ENCODE assay signal across 8 cellular contexts in the genomic region with DNA sequence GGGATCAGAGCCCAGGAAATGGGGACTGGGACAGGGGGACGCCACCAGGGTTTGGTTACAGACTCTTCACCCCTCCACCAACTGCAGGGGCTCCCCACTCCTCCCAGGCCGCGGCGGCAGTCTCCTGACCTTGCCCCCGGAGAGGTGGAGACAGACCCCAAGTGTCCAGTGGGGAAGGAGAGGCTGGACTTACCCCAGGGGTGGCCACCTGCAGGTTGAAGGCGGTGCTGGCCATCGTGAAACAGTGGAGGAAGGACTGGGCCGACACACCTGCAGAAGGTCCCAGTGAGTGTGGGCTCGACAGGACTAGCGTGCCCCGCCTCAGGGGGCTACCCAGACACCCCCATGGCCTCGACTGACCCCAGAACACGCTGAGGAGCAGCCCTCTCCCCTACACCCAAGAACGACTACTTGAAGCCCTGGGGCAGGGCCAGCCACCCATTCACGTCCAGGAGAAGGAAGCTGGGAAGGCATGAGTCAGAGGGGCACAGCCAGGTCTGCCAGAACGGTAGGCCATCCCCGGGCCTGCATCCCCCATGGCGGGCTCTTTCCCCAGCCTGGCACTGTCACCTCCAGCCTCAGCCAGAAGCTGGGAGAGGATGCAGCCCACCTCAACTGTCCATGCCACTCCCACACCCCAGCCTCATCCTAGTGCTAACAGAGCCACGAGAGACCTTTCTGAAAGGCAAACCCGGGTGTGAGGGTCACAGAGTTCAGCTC. TPM values are rescaled to one million over a fixed set of nuclear protein-coding genes. Genes with fewer than 3 reads are reported as not detected.
DNase-seq lines count a peak whose midpoint lies in the region; ATAC-seq and TF ChIP-seq lines count a peak whose summit lies in the region.

No MANE protein-coding gene starts in this region.

- H3K27ac ChIP-seq in left ventricle myocardium inferior (replicated peaks): no peak overlapping the region
- no peak overlapping the region for H3K27ac ChIP-seq in upper lobe of right lung

- no peaks in the 10 kb centered on the region for H3K27me3 Mint-ChIP-seq in activated CD8-positive, alpha-beta T cell treated with anti-CD3 and anti-CD28 coated beads for 36 hours

- H3K27ac Mint-ChIP-seq in activated CD8-positive, alpha-beta T cell treated with anti-CD3 and anti-CD28 coated beads for 36 hours: peak overlapping the region; percentile 28

- DNase-seq in left ventricle myocardium inferior (no peak), left cardiac atrium (no peak), foreskin fibroblast (peak in 1 of 2 donors; percentile 59), upper lobe of right lung (peak; percentile 64), GM10248 (ENCODE audit: extremely low spot score) (no peak), NCI-H146 (lab: John Stamatoyannopoulos, UW) (no peak)
- DNase-seq in activated CD8-positive, alpha-beta T cell treated with anti-CD3 and anti-CD28 coated beads for 36 hours: no peak

- peaks cover 20% of the 10 kb centered on the region for H3K4me1 Mint-ChIP-seq in activated CD8-positive, alpha-beta T cell treated with anti-CD3 and anti-CD28 coated beads for 36 hours (ENCODE audit: low read depth)

- POLR2A ChIA-PET in activated CD8-positive, alpha-beta T cell treated with anti-CD3 and anti-CD28 coated beads for 36 hours (lab: Charles Lee): interaction anchor here (0.6 to 2.5 kb wide), 9 partner anchors 9 to 139 kb away, joined by 3 to 9 read pairs (median 3); a partner anchor contains a TSS
- POLR2A ChIA-PET in GM10248 (lab: Yijun Ruan, JAX): interaction anchor here (0.9 kb wide), 1 partner anchor 22 kb away, joined by 5 read pairs; no protein-coding TSS in a partner anchor

- H3K36me3 ChIP-seq in left ventricle myocardium inferior (peaks cover 37% of the 10 kb centered on the region), upper lobe of right lung (peaks cover 31% of the 10 kb centered on the region)

- peak overlapping the region; percentile 94 for H3K4me3 ChIP-seq in left ventricle myocardium inferior
- peak overlapping the region; percentile 80 to 90 for H3K4me3 ChIP-seq in foreskin fibroblast (ENCODE audit: low read depth in 1 of 2, low read length in 2 of 2)
- H3K4me3 ChIP-seq in upper lobe of right lung: no peak overlapping the region

- H3K27me3 ChIP-seq in left ventricle myocardium inferior (ENCODE audit: low read depth) (no peaks in the 10 kb centered on the region), upper lobe of right lung (no peaks in the 10 kb centered on the region)

- H3K36me3 Mint-ChIP-seq in activated CD8-positive, alpha-beta T cell treated with anti-CD3 and anti-CD28 coated beads for 36 hours (ENCODE audit: low read depth): peaks cover 27% of the 10 kb centered on the region

- H3K4me1 ChIP-seq in left ventricle myocardium inferior (peaks cover 54% of the 10 kb centered on the region), upper lobe of right lung (peaks cover 23% of the 10 kb centered on the region)

- peak overlapping the region; percentile 66 for H3K4me3 Mint-ChIP-seq in activated CD8-positive, alpha-beta T cell treated with anti-CD3 and anti-CD28 coated beads for 36 hours

- intact Hi-C loops in left ventricle myocardium inferior (cut with micrococcal nuclease): no loop called here
- intact Hi-C loops in left cardiac atrium (cut with DNase I): no loop called here
- intact Hi-C loops in activated CD8-positive, alpha-beta T cell treated with anti-CD3 and anti-CD28 coated beads for 36 hours (cut with micrococcal nuclease): no loop called here
- intact Hi-C loops in upper lobe of right lung (cut with DNase I): no loop called here

- no peaks in the 10 kb centered on the region for H3K9me3 Mint-ChIP-seq in activated CD8-positive, alpha-beta T cell treated with anti-CD3 and anti-CD28 coated beads for 36 hours

- no peak for TF ChIP-seq CTCF in left ventricle myocardium inferior (IDR thresholded peaks at IDR 0.05; ENCODE audit: borderline replicate concordance)
- TF ChIP-seq CTCF in activated CD8-positive, alpha-beta T cell treated with anti-CD3 and anti-CD28 coated beads for 36 hours (IDR thresholded peaks at IDR 0.05): no peak
- no peak for TF ChIP-seq CTCF in foreskin fibroblast (IDR thresholded peaks at IDR 0.05; ENCODE audit: low read depth, low read length)
- no peak for TF ChIP-seq CTCF in upper lobe of right lung (IDR thresholded peaks at IDR 0.05)
- no peak for TF ChIP-seq CTCF in GM10248 (IDR thresholded peaks at IDR 0.05; ENCODE audit: control extremely low read depth, extremely low read depth, low read depth, missing control alignments)

- CTCF ChIA-PET in activated CD8-positive, alpha-beta T cell treated with anti-CD3 and anti-CD28 coated beads for 36 hours (lab: Charles Lee): interaction anchor here (1.2 to 1.3 kb wide), 2 partner anchors 19 to 21 kb away, joined by 3 to 4 read pairs; no protein-coding TSS in a partner anchor
- CTCF ChIA-PET in GM10248 (lab: Yijun Ruan, JAX): interaction anchor here (0.9 to 2.8 kb wide), 5 partner anchors 9 to 220 kb away, joined by 3 to 11 read pairs (median 4); no protein-coding TSS in a partner anchor

- ATAC-seq in left cardiac atrium (no peak), upper lobe of right lung (no peak), HG02981 (IDR thresholded peaks at IDR 0.05; ENCODE audit: unreplicated experiment) (no peak)
- ATAC-seq in activated CD8-positive, alpha-beta T cell treated with anti-CD3 and anti-CD28 coated beads for 36 hours: no peak

- H3K9me3 ChIP-seq in left ventricle myocardium inferior (replicated peaks): no peaks in the 10 kb centered on the region
- H3K9me3 ChIP-seq in upper lobe of right lung: no peaks in the 10 kb centered on the region

RNA-seq across cellular contexts. Expression of a gene that starts 2.3 kb away (rescaled TPM):
- total RNA-seq in left ventricle myocardium inferior (26.2 TPM), left cardiac atrium (10 to 100 TPM; 29.8 to 43.5 TPM), upper lobe of right lung (62.5 TPM)
- total RNA-seq in activated CD8-positive, alpha-beta T cell treated with anti-CD3 and anti-CD28 coated beads for 36 hours: 10 to 100 TPM; 45.8 to 48.8 TPM

RNA-seq across cellular contexts. Expression of a gene that starts 14.9 kb away (rescaled TPM):
- total RNA-seq in left ventricle myocardium inferior (not detected), left cardiac atrium (under 1 TPM in 1 of 2 donors, not detected in 1; 0.58 TPM), upper lobe of right lung (not detected)
- under 1 TPM; 0.20 to 0.25 TPM for total RNA-seq in activated CD8-positive, alpha-beta T cell treated with anti-CD3 and anti-CD28 coated beads for 36 hours

RNA-seq across cellular contexts. Expression of a gene that starts 23.0 kb away (rescaled TPM):
- total RNA-seq in left ventricle myocardium inferior: 3.9 TPM
- 10 to 100 TPM in 1 of 2 donors, 1 to 10 TPM in 1; 6.5 to 11.6 TPM for total RNA-seq in left cardiac atrium
- 10 to 100 TPM; 33.3 to 36.7 TPM for total RNA-seq in activated CD8-positive, alpha-beta T cell treated with anti-CD3 and anti-CD28 coated beads for 36 hours
- 20.8 TPM for total RNA-seq in upper lobe of right lung

RNA-seq across cellular contexts. Expression of a gene that starts 27.8 kb away (rescaled TPM):
- total RNA-seq in left ventricle myocardium inferior (101 TPM), left cardiac atrium (100 to 1,000 TPM; 107 to 121 TPM), upper lobe of right lung (196 TPM)
- total RNA-seq in activated CD8-positive, alpha-beta T cell treated with anti-CD3 and anti-CD28 coated beads for 36 hours: 100 to 1,000 TPM; 234 to 241 TPM

RNA-seq across cellular contexts. Expression of a gene that starts 30.0 kb away (rescaled TPM):
- total RNA-seq in left ventricle myocardium inferior: 7.1 TPM
- 1 to 10 TPM; 8.5 to 9.1 TPM for total RNA-seq in left cardiac atrium
- total RNA-seq in activated CD8-positive, alpha-beta T cell treated with anti-CD3 and anti-CD28 coated beads for 36 hours: 10 to 100 TPM; 29.9 to 30.6 TPM
- 13.1 TPM for total RNA-seq in upper lobe of right lung
